In genomic region chr2:235116885-235117492, GRCh38 we compare ENCODE assay signal across 8 cellular contexts.
DNase-seq lines count a peak whose midpoint lies in the region; ATAC-seq and TF ChIP-seq lines count a peak whose summit lies in the region.

No MANE protein-coding gene starts in this region.

- H3F3A ChIP-seq in OCI-LY1 (ENCODE audit: insufficient read depth, low read length), result no peaks in the 10 kb centered on the region

- H3K9me3 ChIP-seq in BE2C (no peaks in the 10 kb centered on the region), OCI-LY1 (ENCODE audit: low read length) (no peaks in the 10 kb centered on the region), parathyroid adenoma (ENCODE audit: control insufficient read depth, low read length) (no peaks in the 10 kb centered on the region)

- no peak overlapping the region for H3K4me3 Mint-ChIP-seq in stimulated activated memory B cell treated with anti-CD40 and anti-IgM and Interleukin-4, amounts not matched to agents 10 μg/mL and 1 μg/mL and 100 μg/mL, for 72 hours

- no peaks in the 10 kb centered on the region for H3K36me3 ChIP-seq in BE2C
- no peaks in the 10 kb centered on the region for H3K36me3 ChIP-seq in OCI-LY1 (ENCODE audit: insufficient read depth, low read length)
- H3K36me3 ChIP-seq in parathyroid adenoma (ENCODE audit: control insufficient read depth, insufficient read depth, low read length), result no peaks in the 10 kb centered on the region

- no peak overlapping the region for H3K27ac ChIP-seq in OCI-LY1 (ENCODE audit: low read depth, low read length, poor library complexity, severe bottlenecking)
- H3K27ac ChIP-seq in parathyroid adenoma, result no peak overlapping the region

- H3K79me2 ChIP-seq in OCI-LY1 (ENCODE audit: insufficient read depth, low read length) (no peaks in the 10 kb centered on the region), parathyroid adenoma (no peaks in the 10 kb centered on the region)

- TF ChIP-seq CTCF in BE2C (IDR thresholded peaks at IDR 0.05; ENCODE audit: low read depth, low read length), result peak; percentile 63
- peak; percentile 32 for TF ChIP-seq CTCF in HFF-Myc (IDR thresholded peaks at IDR 0.05; ENCODE audit: low read depth, low read length, missing control alignments)
- TF ChIP-seq CTCF in OCI-LY1 (IDR thresholded peaks at IDR 0.05; ENCODE audit: low read length), result peak; percentile 55
- TF ChIP-seq CTCF in epithelial cell of esophagus (IDR thresholded peaks at IDR 0.05; ENCODE audit: insufficient read depth, low read depth, low read length, missing control alignments), result peak; percentile 47
- peak; percentile 69 for TF ChIP-seq CTCF in parathyroid adenoma (IDR thresholded peaks at IDR 0.05)

- H3K9ac ChIP-seq in OCI-LY1 (ENCODE audit: low read length) (no peak overlapping the region), parathyroid adenoma (no peak overlapping the region)

- DNase-seq in BE2C (no peak), HFF-Myc (ENCODE audit: extremely low read depth, low read depth) (no peak), epithelial cell of esophagus (ENCODE audit: low read depth) (peak; percentile 39), HK-2 (ENCODE audit: unreplicated experiment) (no peak)
- no peak for DNase-seq in activated CD4-positive, CD25-positive, alpha-beta regulatory T cell treated with anti-CD3 and anti-CD28 coated beads, Interleukin-2, amount 50 U/mL, for 72 hours

- H3K4me1 ChIP-seq in BE2C, result peaks cover 2% of the 10 kb centered on the region
- no peaks in the 10 kb centered on the region for H3K4me1 ChIP-seq in OCI-LY1 (ENCODE audit: insufficient read depth, low read length, severe bottlenecking)
- no peaks in the 10 kb centered on the region for H3K4me1 ChIP-seq in parathyroid adenoma

- H3K27me3 Mint-ChIP-seq in stimulated activated memory B cell treated with anti-CD40 and anti-IgM and Interleukin-4, amounts not matched to agents 10 μg/mL and 1 μg/mL and 100 μg/mL, for 72 hours, result peaks cover 37% of the 10 kb centered on the region

- H3K4me3 ChIP-seq in BE2C (ENCODE audit: low read depth, low read length) (no peak overlapping the region), HFF-Myc (replicated peaks; ENCODE audit: low read depth, low read length) (no peak overlapping the region), OCI-LY1 (ENCODE audit: low read depth, low read length, poor library complexity, severe bottlenecking) (no peak overlapping the region), epithelial cell of esophagus (ENCODE audit: low read length) (no peak overlapping the region), parathyroid adenoma (ENCODE audit: low read depth, low read length) (no peak overlapping the region)

- H3K27me3 ChIP-seq in BE2C, result no peaks in the 10 kb centered on the region
- no peaks in the 10 kb centered on the region for H3K27me3 ChIP-seq in OCI-LY1 (ENCODE audit: insufficient read depth, low read length)
- H3K27me3 ChIP-seq in parathyroid adenoma (ENCODE audit: control insufficient read depth, insufficient read depth, low read length), result no peaks in the 10 kb centered on the region

- H3K36me3 Mint-ChIP-seq in stimulated activated memory B cell treated with anti-CD40 and anti-IgM and Interleukin-4, amounts not matched to agents 10 μg/mL and 1 μg/mL and 100 μg/mL, for 72 hours, result no peaks in the 10 kb centered on the region

- H3K4me1 Mint-ChIP-seq in stimulated activated memory B cell treated with anti-CD40 and anti-IgM and Interleukin-4, amounts not matched to agents 10 μg/mL and 1 μg/mL and 100 μg/mL, for 72 hours, result no peaks in the 10 kb centered on the region

- H3K27ac Mint-ChIP-seq in stimulated activated memory B cell treated with anti-CD40 and anti-IgM and Interleukin-4, amounts not matched to agents 10 μg/mL and 1 μg/mL and 100 μg/mL, for 72 hours, result no peak overlapping the region

- no peak for ATAC-seq in stimulated activated memory B cell treated with anti-CD40 and anti-IgM and Interleukin-4, amounts not matched to agents 10 μg/mL and 1 μg/mL and 100 μg/mL, for 72 hours

- H3K9me3 Mint-ChIP-seq in stimulated activated memory B cell treated with anti-CD40 and anti-IgM and Interleukin-4, amounts not matched to agents 10 μg/mL and 1 μg/mL and 100 μg/mL, for 72 hours, result peaks cover 9% of the 10 kb centered on the region

- no peak overlapping the region for H2AFZ ChIP-seq in OCI-LY1 (ENCODE audit: low read length)
- H2AFZ ChIP-seq in parathyroid adenoma, result no peak overlapping the region

- no peaks in the 10 kb centered on the region for H3K9me2 ChIP-seq in OCI-LY1 (ENCODE audit: low read depth, low read length)

- H4K20me1 ChIP-seq in OCI-LY1 (ENCODE audit: insufficient read depth, low read length), result no peaks in the 10 kb centered on the region

- no peak overlapping the region for H3K4me2 ChIP-seq in OCI-LY1 (ENCODE audit: low read length)
- no peak overlapping the region for H3K4me2 ChIP-seq in parathyroid adenoma (ENCODE audit: low read length)
